In genomic region chr7:25014735-25015134, GRCh38 we compare ENCODE assay signal across 18 cellular contexts. TPM values are rescaled to one million over a fixed set of nuclear protein-coding genes. Genes with fewer than 3 reads are reported as not detected.
DNase-seq lines count a peak whose midpoint lies in the region; ATAC-seq, FAIRE-seq and TF ChIP-seq lines count a peak whose summit lies in the region.
"Had no signal": no experiment of that assay in that cellular context is flagged by ENCODE, and none has a peak within 500 bp of the region (broad histone marks: within the 10 kb centered on the region; RNA-seq: fewer than 3 reads in every experiment).

No MANE protein-coding gene starts in this region.

- DNase-seq in AG08396 (ENCODE audit: low spot score) (peak; percentile 76), HFF-Myc (ENCODE audit: extremely low read depth, low read depth) (peak; percentile 68), astrocyte (ENCODE audit: low read depth) (peak; percentile 89), fibroblast of villous mesenchyme (ENCODE audit: low read depth) (peak; percentile 59), NCI-H1436 treated with DMSO at 0.1 percent for 48 hours (lab: John Stamatoyannopoulos, UW) (no peak), cerebellar nuclear complex (lab: John Stamatoyannopoulos, UW) (no peak)
- DNase-seq: activated CD4-positive, alpha-beta T cell treated with anti-CD3 and anti-CD28 coated beads, Interleukin-2, amount 50 U/mL, for 4 hours; BE2C; colonic mucosa; hippocampal formation; left cardiac atrium; NCI-H446; small intestine; stimulated activated naive CD4-positive, alpha-beta T cell had no signal

- no peak overlapping the region for H3K4me3 ChIP-seq in HFF-Myc (replicated peaks; ENCODE audit: low read depth, low read length)
- H3K4me3 ChIP-seq in astrocyte (ENCODE audit: insufficient read depth, low read depth, low read length), result no peak overlapping the region
- H3K4me3 ChIP-seq in fibroblast of villous mesenchyme (ENCODE audit: low read depth, low read length), result no peak overlapping the region
- H3K4me3 ChIP-seq: colonic mucosa had no signal

- no peaks in the 10 kb centered on the region for H3K36me3 Mint-ChIP-seq in astrocyte (ENCODE audit: low read depth, unreplicated experiment)

- no peak overlapping the region for H3K4me2 ChIP-seq in astrocyte (ENCODE audit: low read length)

- no peak overlapping the region for H3K27ac ChIP-seq in astrocyte (ENCODE audit: low read depth, low read length)
- H3K27ac ChIP-seq: colonic mucosa had no signal

- H4K20me1 ChIP-seq in astrocyte (ENCODE audit: insufficient read depth, low read length), result no peaks in the 10 kb centered on the region

- no peaks in the 10 kb centered on the region for H3K27me3 Mint-ChIP-seq in astrocyte (ENCODE audit: low read depth, unreplicated experiment)

- no peaks in the 10 kb centered on the region for H3K27me3 ChIP-seq in astrocyte (ENCODE audit: insufficient read depth, low read length)
- H3K27me3 ChIP-seq: BE2C, colonic mucosa had no signal

- H3K4me1 Mint-ChIP-seq in astrocyte (ENCODE audit: low read depth, unreplicated experiment), result peaks cover 6% of the 10 kb centered on the region

- no peak overlapping the region for H3K9ac ChIP-seq in astrocyte (ENCODE audit: low read length)

- no peaks in the 10 kb centered on the region for H3K79me2 ChIP-seq in astrocyte (ENCODE audit: insufficient read depth, low read length)

- peaks cover 2% of the 10 kb centered on the region for H3K9me3 Mint-ChIP-seq in astrocyte (ENCODE audit: unreplicated experiment)

- H3K9me3 ChIP-seq in astrocyte (ENCODE audit: insufficient read depth, low read depth, low read length), result no peaks in the 10 kb centered on the region
- H3K9me3 ChIP-seq: BE2C, colonic mucosa had no signal

- FAIRE-seq in astrocyte (lab: Jason Lieb, UNC), result no peak
- FAIRE-seq: small intestine, TTC549, urothelium cell line had no signal

- no peaks in the 10 kb centered on the region for H3K4me1 ChIP-seq in astrocyte (ENCODE audit: insufficient read depth, low read length)
- H3K4me1 ChIP-seq: BE2C, colonic mucosa had no signal

- TF ChIP-seq CTCF in HFF-Myc (IDR thresholded peaks at IDR 0.05; ENCODE audit: low read depth, low read length, missing control alignments), result no peak
- no peak for TF ChIP-seq CTCF in astrocyte (IDR thresholded peaks at IDR 0.05; ENCODE audit: insufficient read depth, low read depth, low read length)
- TF ChIP-seq CTCF in fibroblast of villous mesenchyme (IDR thresholded peaks at IDR 0.05; ENCODE audit: insufficient read depth, low read depth, low read length), result no peak

- no peak overlapping the region for H2AFZ ChIP-seq in astrocyte (ENCODE audit: low read depth, low read length)

- no peaks in the 10 kb centered on the region for H3K36me3 ChIP-seq in astrocyte (ENCODE audit: insufficient read depth, low read length)
- H3K36me3 ChIP-seq: BE2C, colonic mucosa had no signal

- no peak for ATAC-seq in HG03139 (IDR thresholded peaks at IDR 0.05; ENCODE audit: unreplicated experiment)
- no peak for ATAC-seq in HG03457 (IDR thresholded peaks at IDR 0.05; ENCODE audit: unreplicated experiment)

- H3K4me3 Mint-ChIP-seq in astrocyte (ENCODE audit: unreplicated experiment), result no peak overlapping the region

- H3K27ac Mint-ChIP-seq in astrocyte (ENCODE audit: unreplicated experiment), result no peak overlapping the region

RNA-seq across cellular contexts. Expression of gene OSBPL3, which starts 34.8 kb away (rescaled TPM):
- 51.6 and 62.9 TPM in 2 replicates for total RNA-seq in astrocyte
- 23.2 and 39.3 TPM in 2 replicates for total RNA-seq in fibroblast of villous mesenchyme

Comparison
In these comparisons a context has a peak if more than half of its experiments do, and no peak if none do; other contexts are left out.
1. DNase-seq: peak in AG08396 (single experiment), HFF-Myc (single experiment), astrocyte (single experiment) and fibroblast of villous mesenchyme (single experiment); none in NCI-H1436 treated with DMSO at 0.1 percent for 48 hours (single experiment) and cerebellar nuclear complex (0 of 2).